ENCODE assay signal across 8 cellular contexts in the genomic region with DNA sequence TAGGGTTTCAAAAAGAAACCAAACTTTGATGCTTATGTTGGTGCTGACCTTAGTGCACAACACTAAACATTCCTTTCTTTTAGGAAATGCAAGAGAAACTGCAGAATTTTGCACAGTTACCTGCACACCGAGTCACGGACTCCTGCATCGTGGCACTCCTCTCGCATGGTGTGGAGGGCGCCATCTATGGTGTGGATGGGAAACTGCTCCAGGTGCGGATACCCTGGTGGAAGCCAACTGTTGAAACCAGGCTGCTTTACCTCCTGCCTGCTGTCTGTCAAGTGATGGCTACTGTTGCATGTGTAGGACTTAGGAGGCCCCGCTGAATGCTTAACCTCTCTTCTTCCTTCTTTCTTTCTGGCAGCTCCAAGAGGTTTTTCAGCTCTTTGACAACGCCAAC. TPM values are rescaled to one million over a fixed set of nuclear protein-coding genes. Genes with fewer than 3 reads are reported as not detected.
DNase-seq lines count a peak whose midpoint lies in the region; ATAC-seq, FAIRE-seq and TF ChIP-seq lines count a peak whose summit lies in the region.

No MANE protein-coding gene starts in this region.

- H3K4me2 ChIP-seq in DND-41 (ENCODE audit: insufficient read depth, low read length), result no peak overlapping the region

- H3K4me1 Mint-ChIP-seq in effector memory CD8-positive, alpha-beta T cell (ENCODE audit: low read depth in 2 of 2), result peaks cover 12 to 36% of the 10 kb centered on the region in 2 donors

- peak; percentile 77 for TF ChIP-seq CTCF in DND-41 (IDR thresholded peaks at IDR 0.05; ENCODE audit: borderline replicate concordance, extremely low read depth, low read length, poor library complexity, severe bottlenecking)
- TF ChIP-seq CTCF in pancreas (IDR thresholded peaks at IDR 0.05), result peak; percentile 18 to 54 (median 49)

- H3K4me3 Mint-ChIP-seq in effector memory CD8-positive, alpha-beta T cell, result no peak overlapping the region

- H3K79me2 ChIP-seq in DND-41 (ENCODE audit: insufficient read depth, low read length), result peaks cover 40% of the 10 kb centered on the region

- H3K36me3 ChIP-seq in DND-41 (ENCODE audit: insufficient read depth, low read length) (peaks cover 94% of the 10 kb centered on the region), pancreas (peaks cover 0 to 63% (median 19%) of the 10 kb centered on the region in 3 donors)

- H3K27me3 Mint-ChIP-seq in effector memory CD8-positive, alpha-beta T cell, result no peaks in the 10 kb centered on the region

- no peaks in the 10 kb centered on the region for H3K27me3 ChIP-seq in DND-41 (ENCODE audit: insufficient read depth, low read length, poor library complexity)
- H3K27me3 ChIP-seq in pancreas, result no peaks in the 10 kb centered on the region

- no peak overlapping the region for H3K9ac ChIP-seq in DND-41 (ENCODE audit: low read depth, low read length)

- H3K27ac ChIP-seq in DND-41 (ENCODE audit: low read length) (no peak overlapping the region), pancreas (no peak overlapping the region)

- 58 to 59% methylated on average over 8 of the region's 8 CpGs for WGBS in pancreas, 2 donors

- ATAC-seq in DND-41 (ENCODE audit: insufficient read depth, low read depth) (peak; percentile 83), pancreas (peak in 3 of 4 donors; percentile 83 to 90 (median 86))
- ATAC-seq in effector memory CD8-positive, alpha-beta T cell (replicated peaks), result peak; percentile 97

- H3K4me3 ChIP-seq in DND-41 (ENCODE audit: low read depth in 1 of 2, low read length in 2 of 2) (no peak overlapping the region), pancreas (no peak overlapping the region)

- H4K20me1 ChIP-seq in DND-41 (ENCODE audit: insufficient read depth, low read length), result peaks cover 42% of the 10 kb centered on the region

- peak; percentile 52 for DNase-seq in DND-41
- peak; percentile 72 for DNase-seq in HT-29 (ENCODE audit: low spot score)
- DNase-seq in activated CD4-positive, alpha-beta T cell treated with anti-CD3 and anti-CD28 coated beads, Interleukin-2, amount 50 U/mL, for 1 hour, result peak; percentile 70
- peak; percentile 47 to 55 (median 54) for DNase-seq in effector memory CD8-positive, alpha-beta T cell
- peak in 3 of 6 donors; percentile 33 to 55 (median 53) for DNase-seq in pancreas
- DNase-seq in DMS114 treated with DMSO at 0.1 percent for 48 hours (lab: John Stamatoyannopoulos, UW; ENCODE audit: unreplicated experiment), result no peak
- no peak for DNase-seq in superior temporal gyrus (ENCODE audit: extremely low spot score)
- DNase-seq in SKM-1 (lab: John Stamatoyannopoulos, UW; ENCODE audit: unreplicated experiment), result no peak

- H3K4me1 ChIP-seq in DND-41 (ENCODE audit: insufficient read depth, low read length) (peaks cover 8% of the 10 kb centered on the region), pancreas (peaks cover 0 to 7% (median 0%) of the 10 kb centered on the region in 3 donors)

- H3K9me3 ChIP-seq in DND-41 (ENCODE audit: insufficient read depth, low read length, severe bottlenecking), result no peaks in the 10 kb centered on the region
- no peaks in the 10 kb centered on the region for H3K9me3 ChIP-seq in pancreas

- H3K27ac Mint-ChIP-seq in effector memory CD8-positive, alpha-beta T cell, result peak overlapping the region in 1 of 2 donors; percentile 19

- H3K36me3 Mint-ChIP-seq in effector memory CD8-positive, alpha-beta T cell (ENCODE audit: insufficient read depth), result peaks cover 91% of the 10 kb centered on the region

- H3K9me3 Mint-ChIP-seq in effector memory CD8-positive, alpha-beta T cell, result no peaks in the 10 kb centered on the region

- no peak overlapping the region for H2AFZ ChIP-seq in DND-41 (ENCODE audit: low read depth, low read length)

- no peak for FAIRE-seq in pancreas (lab: Jason Lieb, UNC)

- intact Hi-C loops in pancreas (cut with DNase I), result loop anchor here in 2 of 3 donors (10.0 kb wide), 1 partner anchor 55 kb away; no protein-coding TSS in a partner anchor

RNA-seq across cellular contexts. Expression of a gene that starts 11.7 kb away (rescaled TPM):
- total RNA-seq in HT-29 (2014; rRNA removed; shearing (Covaris generic)), result 26.6 and 27.7 TPM in 2 replicates
- 10 to 100 TPM in 3 of 6 donors, 1 to 10 TPM in 3; 7.6 to 19.7 (median 10.6) TPM for total RNA-seq in pancreas
- polyA plus RNA-seq in pancreas, result 1 to 10 TPM; 4.2 to 6.2 TPM

RNA-seq across cellular contexts. Expression of a gene that starts 15.1 kb away (rescaled TPM):
- total RNA-seq in HT-29 (2014; rRNA removed; shearing (Covaris generic)), result 53.9 and 79.7 TPM in 2 replicates
- 10 to 100 TPM in 1 of 6 donors, 1 to 10 TPM in 5; 4.2 to 17.3 (median 6.2) TPM for total RNA-seq in pancreas
- 10 to 100 TPM; 13.7 to 14.4 TPM for polyA plus RNA-seq in pancreas

RNA-seq across cellular contexts. Expression of a gene that starts 16.1 kb away (rescaled TPM):
- total RNA-seq in HT-29 (2014; rRNA removed; shearing (Covaris generic)), result 2.8 and 3.0 TPM in 2 replicates
- total RNA-seq in pancreas, result under 1 TPM in 1 of 6 donors, not detected in 5; 0.06 TPM
- polyA plus RNA-seq in pancreas, result under 1 TPM in 1 of 2 donors, not detected in 1; 0.05 TPM

RNA-seq across cellular contexts. Expression of a gene that starts 36.6 kb away (rescaled TPM):
- 298 and 301 TPM in 2 replicates for total RNA-seq in HT-29 (2014; rRNA removed; shearing (Covaris generic))
- 10 to 100 TPM; 47.7 to 89.6 (median 62.4) TPM for total RNA-seq in pancreas
- 100 to 1,000 TPM in 1 of 2 donors, 10 to 100 TPM in 1; 92.2 to 164 TPM for polyA plus RNA-seq in pancreas

Comparison
In these comparisons a context has a peak if more than half of its experiments do, and no peak if none do; other contexts are left out.
1. DNase-seq: peak in DND-41 (single experiment), HT-29 (single experiment), activated CD4-positive, alpha-beta T cell treated with anti-CD3 and anti-CD28 coated beads, Interleukin-2, amount 50 U/mL, for 1 hour (single experiment) and effector memory CD8-positive, alpha-beta T cell (3 of 3); none in DMS114 treated with DMSO at 0.1 percent for 48 hours (single experiment), superior temporal gyrus (single experiment) and SKM-1 (single experiment).
2. Peak in every context shown above with its lines, with median percentiles within 50 percentile points of each other: ATAC-seq.